In the genomic region with DNA sequence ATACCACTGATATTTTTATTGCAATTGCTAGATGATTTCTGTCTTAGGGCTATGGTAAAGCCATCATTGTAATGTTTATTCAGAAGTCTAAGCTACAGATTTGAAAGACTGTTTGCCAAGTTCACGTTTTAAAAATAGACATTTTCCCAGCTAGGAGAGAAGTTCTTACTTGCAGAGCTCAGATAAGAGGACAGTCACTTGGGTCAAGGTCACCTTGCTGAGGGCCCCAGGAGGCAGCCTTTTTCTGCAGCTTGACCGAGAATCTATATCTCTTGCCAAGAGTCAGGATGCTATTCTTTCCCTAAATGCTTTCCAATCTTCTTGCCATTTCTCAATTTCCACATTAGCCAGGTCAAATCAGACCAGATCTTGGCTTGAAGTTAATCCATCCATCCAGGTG, we compare ENCODE assay signal across 26 cellular contexts.
"Had no signal": no experiment of that assay in that cellular context is flagged by ENCODE, and none has a peak within 500 bp of the region (broad histone marks: within the 10 kb centered on the region; RNA-seq: fewer than 3 reads in every experiment).

No MANE protein-coding gene starts in this region.

- H3K36me3 ChIP-seq: esophagus squamous epithelium, right lobe of liver, transverse colon, upper lobe of right lung, uterus had no signal

- DNase-seq: cerebellar nuclear complex; cortex of kidney; effector memory CD8-positive, alpha-beta T cell; erythroblast; esophagus squamous epithelium; foreskin melanocyte; glutamatergic neuron; kidney; left colon; mucosa of descending colon; naive B cell; nucleus accumbens; posterior cingulate gyrus; psoas muscle; right lobe of liver; small intestine; stimulated activated CD4-positive, alpha-beta T cell treated with anti-CD3 and anti-CD28 coated beads, Interleukin-15, amount 100 ng/mL, for 24 hours; stimulated activated CD4-positive, alpha-beta T cell treated with anti-CD3 and anti-CD28 coated beads, Interleukin-2, amount 100 ng/mL, for 48 hours; stimulated activated naive B cell treated with anti-CD40 and anti-IgM and Interleukin-4, amounts not matched to agents 10 μg/mL and 1 μg/mL and 100 μg/mL, for 72 hours; transverse colon; upper lobe of right lung; uterus had no signal

- H3K27me3 Mint-ChIP-seq: effector memory CD8-positive, alpha-beta T cell; memory B cell; naive B cell; stimulated activated naive B cell treated with anti-CD40 and anti-IgM and Interleukin-4, amounts not matched to agents 10 μg/mL and 1 μg/mL and 100 μg/mL, for 72 hours; stimulated activated naive CD8-positive, alpha-beta T cell treated with anti-CD3 and anti-CD28 coated beads, Interleukin-15, Interleukin-2, amounts not matched to agents 100 ng/mL and 50 ng/mL, for 24 hours had no signal

- H3K36me3 Mint-ChIP-seq: memory B cell; naive B cell; natural killer cell treated with Interleukin-12 subunit alpha and Interleukin-12 subunit beta and Interleukin-15 and Interleukin-18, amount 100 ng/mL, for 72 hours; stimulated activated naive B cell treated with anti-CD40 and anti-IgM and Interleukin-4, amounts not matched to agents 10 μg/mL and 1 μg/mL and 100 μg/mL, for 72 hours had no signal

- H3K9me3 ChIP-seq: esophagus squamous epithelium, mucosa of descending colon, psoas muscle, right lobe of liver, transverse colon, upper lobe of right lung, uterus had no signal

- H3K4me3 Mint-ChIP-seq: effector memory CD8-positive, alpha-beta T cell; memory B cell; naive B cell; natural killer cell treated with Interleukin-12 subunit alpha and Interleukin-12 subunit beta and Interleukin-15 and Interleukin-18, amount 100 ng/mL, for 72 hours; stimulated activated naive B cell treated with anti-CD40 and anti-IgM and Interleukin-4, amounts not matched to agents 10 μg/mL and 1 μg/mL and 100 μg/mL, for 72 hours; stimulated activated naive CD8-positive, alpha-beta T cell treated with anti-CD3 and anti-CD28 coated beads, Interleukin-15, Interleukin-2, amounts not matched to agents 100 ng/mL and 50 ng/mL, for 24 hours had no signal

- H3K4me3 ChIP-seq: esophagus squamous epithelium, lung, mucosa of descending colon, psoas muscle, right lobe of liver, transverse colon, upper lobe of right lung, uterus had no signal

- H3K4me1 ChIP-seq: esophagus squamous epithelium, psoas muscle, right lobe of liver, upper lobe of right lung had no signal

- H3K27me3 ChIP-seq: esophagus squamous epithelium, right lobe of liver, transverse colon, upper lobe of right lung, uterus had no signal

- H3K27ac ChIP-seq: esophagus squamous epithelium, psoas muscle, right lobe of liver, transverse colon, upper lobe of right lung had no signal

- H3K27ac Mint-ChIP-seq: effector memory CD8-positive, alpha-beta T cell; memory B cell; naive B cell; natural killer cell treated with Interleukin-12 subunit alpha and Interleukin-12 subunit beta and Interleukin-15 and Interleukin-18, amount 100 ng/mL, for 72 hours; stimulated activated naive B cell treated with anti-CD40 and anti-IgM and Interleukin-4, amounts not matched to agents 10 μg/mL and 1 μg/mL and 100 μg/mL, for 72 hours; stimulated activated naive CD8-positive, alpha-beta T cell treated with anti-CD3 and anti-CD28 coated beads, Interleukin-15, Interleukin-2, amounts not matched to agents 100 ng/mL and 50 ng/mL, for 24 hours had no signal

- H3K4me1 Mint-ChIP-seq: memory B cell, naive B cell had no signal

- ATAC-seq: effector memory CD8-positive, alpha-beta T cell; left colon; mucosa of descending colon; natural killer cell treated with Interleukin-12 subunit alpha and Interleukin-12 subunit beta and Interleukin-15 and Interleukin-18, amount 100 ng/mL, for 72 hours; psoas muscle; right lobe of liver; stimulated activated naive B cell treated with anti-CD40 and anti-IgM and Interleukin-4, amounts not matched to agents 10 μg/mL and 1 μg/mL and 100 μg/mL, for 72 hours; upper lobe of right lung had no signal
